10 cellular contexts compared by ENCODE assay signal in genomic region chr6:147207851-147208754, GRCh38. TPM values are rescaled to one million over a fixed set of nuclear protein-coding genes. Genes with fewer than 3 reads are reported as not detected.
DNase-seq lines count a peak whose midpoint lies in the region; ATAC-seq and TF ChIP-seq lines count a peak whose summit lies in the region.
"Had no signal": no experiment of that assay in that cellular context is flagged by ENCODE, and none has a peak within 500 bp of the region (broad histone marks: within the 10 kb centered on the region; RNA-seq: fewer than 3 reads in every experiment).

No MANE protein-coding gene starts in this region.

- H4K20me1 ChIP-seq in GM23248 (ENCODE audit: insufficient read depth) (no peaks in the 10 kb centered on the region), PC-3 (ENCODE audit: low read length) (no peaks in the 10 kb centered on the region)

- intact Hi-C loops in PC-3 (cut with micrococcal nuclease), result loop anchor here (10.0 kb wide), 1 partner anchor 77 kb away; no protein-coding TSS in a partner anchor
- intact Hi-C loops in gastrocnemius medialis (cut with DNase I; ENCODE audit: low total_unique reads), result no loop called here

- H3K4me1 ChIP-seq in GM23248 (ENCODE audit: insufficient read depth) (peaks cover 33% of the 10 kb centered on the region), PC-3 (ENCODE audit: insufficient read depth, low read length) (peaks cover 16% of the 10 kb centered on the region), gastrocnemius medialis (peaks cover 41 to 44% of the 10 kb centered on the region in 2 donors)

- POLR2A ChIA-PET in PC-3 (lab: Charles Lee; ENCODE audit: unreplicated experiment), result no interaction called here

- no peaks in the 10 kb centered on the region for H3K36me3 ChIP-seq in GM23248 (ENCODE audit: low read depth)
- no peaks in the 10 kb centered on the region for H3K36me3 ChIP-seq in PC-3 (ENCODE audit: low read depth, low read length)
- no peaks in the 10 kb centered on the region for H3K36me3 ChIP-seq in gastrocnemius medialis
- H3K36me3 ChIP-seq: suprapubic skin had no signal

- H3K9ac ChIP-seq in GM23248, result peak overlapping the region; percentile 95
- peak overlapping the region; percentile 7; the same call in 1 of the 2 replicates for H3K9ac ChIP-seq in PC-3 (ENCODE audit: low read length)

- H3F3A ChIP-seq in GM23248 (ENCODE audit: insufficient read depth) (peaks cover 5% of the 10 kb centered on the region; the same call in 1 of the 2 replicates), PC-3 (ENCODE audit: low read length, unreplicated experiment) (no peaks in the 10 kb centered on the region)

- H3K79me2 ChIP-seq in GM23248 (ENCODE audit: insufficient read depth), result peaks cover 90% of the 10 kb centered on the region
- peaks cover 76% of the 10 kb centered on the region for H3K79me2 ChIP-seq in PC-3 (ENCODE audit: low read length)

- TF ChIP-seq CTCF in PC-3 (conservative IDR thresholded peaks at IDR 0.05; ENCODE audit: low read depth, low read length), result no peak
- no peak for TF ChIP-seq CTCF in fibroblast of pulmonary artery (IDR thresholded peaks at IDR 0.05; ENCODE audit: low read length, missing control alignments)
- no peak for TF ChIP-seq CTCF in gastrocnemius medialis (IDR thresholded peaks at IDR 0.05 in 4 of 5, conservative IDR thresholded peaks at IDR 0.05 in 1 of 5)

- WGBS in GM23248 (ENCODE audit: low coverage in 1 of 2, low lambda C conversion rate in 2 of 2, missing lambda C conversion rate in 2 of 2), 2 experiments, result 94 to 97% methylated on average over 4 of the region's 4 CpGs

- H2AFZ ChIP-seq in GM23248 (no peak overlapping the region), PC-3 (ENCODE audit: low read length) (no peak overlapping the region)

- in situ Hi-C loops in GM23248 (cut with MboI) (no loop called here), gastrocnemius medialis (cut with MboI; ENCODE audit: low sequenced_read_pairs in 4 of 4) (loop anchor here in 1 of 4 donors (25.0 kb wide), 1 partner anchor 1396 kb away; the partner anchor contains the start of gene FBXO30)

- H3K27ac ChIP-seq in GM23248, result peak overlapping the region; percentile 22
- peak overlapping the region; percentile 23 for H3K27ac ChIP-seq in PC-3 (ENCODE audit: low read length)
- peak overlapping the region; percentile 88 to 96 (median 93) for H3K27ac ChIP-seq in gastrocnemius medialis
- H3K27ac ChIP-seq: suprapubic skin had no signal

- H3K4me2 ChIP-seq in GM23248 (ENCODE audit: unreplicated experiment) (peak overlapping the region; percentile 96), PC-3 (ENCODE audit: low read length) (peak overlapping the region; percentile 82)

- ATAC-seq in PC-3 (peak; percentile 19), gastrocnemius medialis (no peak), GM21786 (IDR thresholded peaks at IDR 0.05; ENCODE audit: unreplicated experiment) (no peak)
- ATAC-seq: effector memory CD8-positive, alpha-beta T cell had no signal

- CTCF ChIA-PET in PC-3 (lab: Charles Lee), result no interaction called here

- DNase-seq in GM23248 (peak; percentile 26), PC-3 (peak; percentile 51), fibroblast of pulmonary artery (ENCODE audit: low read depth) (no peak), gastrocnemius medialis (no peak), ureter (ENCODE audit: low spot score) (no peak)
- DNase-seq in activated CD4-positive, CD25-positive, alpha-beta regulatory T cell treated with anti-CD3 and anti-CD28 coated beads, Interleukin-2, amount 50 U/mL, for 72 hours, result no peak
- DNase-seq: effector memory CD8-positive, alpha-beta T cell; NCI-H146 had no signal

- no TSS peak for BruUV-seq in PC-3 (replicated peaks; lab: Mats Ljungman, UMichigan)

- H3K9me2 ChIP-seq in GM23248 (ENCODE audit: insufficient read depth) (no peaks in the 10 kb centered on the region), PC-3 (replicated peaks; ENCODE audit: low read length) (no peaks in the 10 kb centered on the region)

- no peaks in the 10 kb centered on the region for H3K27me3 ChIP-seq in GM23248 (replicated peaks; ENCODE audit: insufficient read depth)
- no peaks in the 10 kb centered on the region for H3K27me3 ChIP-seq in PC-3 (ENCODE audit: low read length)
- no peaks in the 10 kb centered on the region for H3K27me3 ChIP-seq in gastrocnemius medialis
- H3K27me3 ChIP-seq: suprapubic skin had no signal

- no peak for TF ChIP-seq POLR2A in gastrocnemius medialis (IDR thresholded peaks at IDR 0.05)

- H3K9me3 ChIP-seq in GM23248 (ENCODE audit: low read depth), result no peaks in the 10 kb centered on the region
- H3K9me3 ChIP-seq in PC-3 (ENCODE audit: low read length), result no peaks in the 10 kb centered on the region
- H3K9me3 ChIP-seq in gastrocnemius medialis, result no peaks in the 10 kb centered on the region
- H3K9me3 ChIP-seq: suprapubic skin had no signal

- H3K4me3 ChIP-seq in GM23248, result peak overlapping the region; percentile 99
- H3K4me3 ChIP-seq in PC-3 (ENCODE audit: low read length), result peak overlapping the region; percentile 12
- H3K4me3 ChIP-seq in fibroblast of pulmonary artery (replicated peaks; ENCODE audit: low read depth, low read length), result peak overlapping the region; percentile 87
- peak overlapping the region; percentile 7 to 95 (median 92) for H3K4me3 ChIP-seq in gastrocnemius medialis

RNA-seq across cellular contexts. Expression of gene STXBP5, which starts 3.9 kb away (rescaled TPM):
- 28.7 and 49.9 TPM in 2 replicates for total RNA-seq in GM23248 (2014; rRNA removed; shearing (Covaris generic))
- polyA plus RNA-seq in GM23248 (2016; fragmentation: Nextera tagmentation; extraction: Ambion mirVana), result 4.4 and 4.9 TPM in 2 replicates
- total RNA-seq in PC-3 (2014; rRNA removed) (12.9 and 18.4 TPM in 2 replicates), gastrocnemius medialis (10 to 100 TPM; 15.6 to 41.3 (median 20.4) TPM), ureter (33.8 TPM)

Comparison
In these comparisons a context has a peak if more than half of its experiments do, and no peak if none do; other contexts are left out.
1. DNase-seq: peak in GM23248 (single experiment) and PC-3 (single experiment); none in fibroblast of pulmonary artery (single experiment), gastrocnemius medialis (0 of 2), ureter (single experiment) and activated CD4-positive, CD25-positive, alpha-beta regulatory T cell treated with anti-CD3 and anti-CD28 coated beads, Interleukin-2, amount 50 U/mL, for 72 hours (single experiment).
2. H3K27ac ChIP-seq: peak in every context shown above with its lines; median percentile 93 in gastrocnemius medialis; 23 in PC-3; 22 in GM23248.
3. H3K4me3 ChIP-seq: peak in every context shown above with its lines; median percentile 99 in GM23248; 92 in gastrocnemius medialis; 87 in fibroblast of pulmonary artery; 12 in PC-3.